In the genomic region with DNA sequence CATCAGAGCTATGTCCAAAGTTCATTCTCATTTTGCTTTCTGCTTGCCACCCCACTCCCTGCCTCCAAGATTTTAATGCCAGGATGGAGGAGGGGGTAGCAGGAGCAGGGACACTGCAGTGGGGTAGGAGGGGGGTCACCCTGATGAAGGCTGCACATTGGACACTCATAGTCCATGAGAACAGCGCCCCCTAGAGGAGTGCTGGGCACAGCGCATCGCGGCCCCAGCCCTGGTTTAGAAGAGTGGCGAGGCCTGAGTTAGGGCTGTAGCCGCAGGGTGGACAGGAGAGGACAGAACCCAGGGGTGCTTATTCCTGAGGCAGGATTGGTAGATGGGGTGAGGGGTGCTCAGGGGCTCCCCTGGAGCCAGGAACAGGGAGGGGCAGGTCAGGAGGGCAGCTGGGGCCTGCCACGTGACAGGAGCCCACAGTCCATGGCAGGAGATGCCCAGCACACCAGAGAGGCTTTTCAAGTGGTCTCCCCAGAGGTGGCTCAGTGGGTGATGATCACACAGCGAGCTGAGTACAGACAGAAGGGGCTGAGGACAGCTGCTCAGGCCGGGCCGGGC, we compare ENCODE assay signal across 8 cellular contexts.
DNase-seq lines count a peak whose midpoint lies in the region; ATAC-seq and TF ChIP-seq lines count a peak whose summit lies in the region.

No MANE protein-coding gene starts in this region.

- TF ChIP-seq EP300 in Ishikawa (IDR thresholded peaks at IDR 0.05; ENCODE audit: borderline replicate concordance): no peak

- TF ChIP-seq RAD21 in Ishikawa (IDR thresholded peaks at IDR 0.05; ENCODE audit: low read depth): peak; percentile 77

- no peaks in the 10 kb centered on the region for H3K9me3 Mint-ChIP-seq in activated T-helper 17 cell treated with anti-CD3 and anti-CD28 coated beads, Interleukin-2, amount 50 U/mL, for 72 hours

- peaks cover 3% of the 10 kb centered on the region for H3K27me3 Mint-ChIP-seq in activated T-helper 17 cell treated with anti-CD3 and anti-CD28 coated beads, Interleukin-2, amount 50 U/mL, for 72 hours

- peak; percentile 60 for ATAC-seq in activated T-helper 17 cell treated with anti-CD3 and anti-CD28 coated beads, Interleukin-2, amount 50 U/mL, for 72 hours (replicated peaks)
- ATAC-seq in left lobe of liver: peak; percentile 58

- peak; percentile 61 for DNase-seq in D341Med (ENCODE audit: low spot score)
- no peak for DNase-seq in left lobe of liver (ENCODE audit: low spot score)
- no peak for DNase-seq in Ammon's horn (ENCODE audit: low spot score)
- DNase-seq in HPDE6-E6E7 (ENCODE audit: extremely low spot score): no peak
- DNase-seq in NCI-H446 treated with DMSO at 0.1 percent for 48 hours (lab: John Stamatoyannopoulos, UW): no peak
- no peak for DNase-seq in GDM1 (lab: John Stamatoyannopoulos, UW)

- no peak overlapping the region for H3K4me3 Mint-ChIP-seq in activated T-helper 17 cell treated with anti-CD3 and anti-CD28 coated beads, Interleukin-2, amount 50 U/mL, for 72 hours

- no peaks in the 10 kb centered on the region for H3K36me3 Mint-ChIP-seq in activated T-helper 17 cell treated with anti-CD3 and anti-CD28 coated beads, Interleukin-2, amount 50 U/mL, for 72 hours (ENCODE audit: low read depth)

- H3K27ac Mint-ChIP-seq in activated T-helper 17 cell treated with anti-CD3 and anti-CD28 coated beads, Interleukin-2, amount 50 U/mL, for 72 hours: no peak overlapping the region

- H3K4me1 Mint-ChIP-seq in activated T-helper 17 cell treated with anti-CD3 and anti-CD28 coated beads, Interleukin-2, amount 50 U/mL, for 72 hours: no peaks in the 10 kb centered on the region

TF ChIP-seq in Ishikawa, 13 proteins besides CTCF, POLR2A, EP300 and RAD21:
- TF ChIP-seq NFIC (IDR thresholded peaks at IDR 0.05) (no peak), FOXM1 (IDR thresholded peaks at IDR 0.05; ENCODE audit: borderline replicate concordance, low read depth) (no peak), CREB1 (IDR thresholded peaks at IDR 0.05; ENCODE audit: low read depth) (no peak), TEAD4 (IDR thresholded peaks at IDR 0.05) (no peak), YY1 (IDR thresholded peaks at IDR 0.05; ENCODE audit: low read depth) (no peak), TAF1 (IDR thresholded peaks at IDR 0.05; ENCODE audit: low read depth) (no peak), EGR1 (IDR thresholded peaks at IDR 0.05) (no peak)
- TF ChIP-seq, protein P1, sequence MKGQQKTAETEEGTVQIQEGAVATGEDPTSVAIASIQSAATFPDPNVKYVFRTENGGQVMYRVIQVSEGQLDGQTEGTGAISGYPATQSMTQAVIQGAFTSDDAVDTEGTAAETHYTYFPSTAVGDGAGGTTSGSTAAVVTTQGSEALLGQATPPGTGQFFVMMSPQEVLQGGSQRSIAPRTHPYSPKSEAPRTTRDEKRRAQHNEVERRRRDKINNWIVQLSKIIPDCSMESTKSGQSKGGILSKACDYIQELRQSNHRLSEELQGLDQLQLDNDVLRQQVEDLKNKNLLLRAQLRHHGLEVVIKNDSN (IDR thresholded peaks at IDR 0.05): no peak
